ENCODE assay signal across 12 cellular contexts in the genomic region with DNA sequence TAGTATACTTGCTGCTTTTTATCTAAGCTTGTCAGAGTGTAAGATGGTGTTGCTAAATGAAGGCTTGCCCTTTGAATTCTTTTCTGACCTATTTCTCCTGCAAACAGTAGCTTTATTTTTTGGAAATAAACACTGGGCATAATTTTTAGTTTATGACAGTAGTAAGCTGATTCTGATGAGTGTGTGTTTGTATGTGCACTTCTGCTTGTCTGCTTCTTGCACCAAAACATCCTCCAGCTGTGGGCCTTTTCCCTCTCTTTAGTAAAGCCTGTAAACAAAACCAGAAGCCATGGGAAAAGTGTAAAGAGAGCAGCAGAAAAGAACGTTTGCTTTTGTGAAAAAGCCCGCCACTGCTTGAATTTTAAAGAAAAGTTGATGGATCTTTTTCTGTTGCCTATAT. TPM values are rescaled to one million over a fixed set of nuclear protein-coding genes. Genes with fewer than 3 reads are reported as not detected.
DNase-seq lines count a peak whose midpoint lies in the region; ATAC-seq lines count a peak whose summit lies in the region.
"Had no signal": no experiment of that assay in that cellular context is flagged by ENCODE, and none has a peak within 500 bp of the region (broad histone marks: within the 10 kb centered on the region; RNA-seq: fewer than 3 reads in every experiment).

No MANE protein-coding gene starts in this region.

- ATAC-seq in GM18511 (IDR thresholded peaks at IDR 0.05; ENCODE audit: unreplicated experiment): peak; percentile 4
- no peak for ATAC-seq in HG02623 (IDR thresholded peaks at IDR 0.05; ENCODE audit: unreplicated experiment)
- ATAC-seq in GM18867 (IDR thresholded peaks at IDR 0.05; ENCODE audit: unreplicated experiment): no peak
- no peak for ATAC-seq in effector memory CD8-positive, alpha-beta T cell (replicated peaks)
- ATAC-seq: CD8-positive, alpha-beta T cell had no signal

- H3K36me3 ChIP-seq in iPS-20b (ENCODE audit: insufficient read depth, low read depth, low read length): no peaks in the 10 kb centered on the region

- H3K9me3 ChIP-seq in iPS-20b (ENCODE audit: insufficient read depth, low read depth, low read length): no peaks in the 10 kb centered on the region

- H3K9me3 Mint-ChIP-seq in effector memory CD8-positive, alpha-beta T cell: no peaks in the 10 kb centered on the region
- H3K9me3 Mint-ChIP-seq: activated T-helper 2 cell treated with anti-CD3 and anti-CD28 coated beads, Interferon-gamma antibody, Interleukin-2, Interleukin-4, amounts not matched to agents 10 μg/mL and 5 μg/mL and 100 μg/mL, durations not matched to agents 14 hours and 24 hours and 36 hours; CD8-positive, alpha-beta T cell had no signal

- no peaks in the 10 kb centered on the region for H3K27me3 ChIP-seq in iPS-20b (ENCODE audit: insufficient read depth, low read length)

- H3K4me1 ChIP-seq in iPS-20b (ENCODE audit: insufficient read depth, low read length): peaks cover 36% of the 10 kb centered on the region

- DNase-seq in skeletal muscle cell (ENCODE audit: low read depth) (no peak), HT-29 (ENCODE audit: low spot score) (no peak)
- no peak for DNase-seq in effector memory CD8-positive, alpha-beta T cell
- DNase-seq: CD8-positive, alpha-beta T cell; NCI-H2171 had no signal

- H3K4me1 Mint-ChIP-seq in effector memory CD8-positive, alpha-beta T cell (ENCODE audit: low read depth in 2 of 2): no peaks in the 10 kb centered on the region

- H3K9ac ChIP-seq in iPS-20b (ENCODE audit: low read depth, low read length): peak overlapping the region; percentile 57; the same call in 1 of the 2 replicates

- H3K36me3 Mint-ChIP-seq in effector memory CD8-positive, alpha-beta T cell (ENCODE audit: insufficient read depth): no peaks in the 10 kb centered on the region
- H3K36me3 Mint-ChIP-seq: CD8-positive, alpha-beta T cell had no signal

- H3K4me3 ChIP-seq in iPS-20b (ENCODE audit: low read length) (no peak overlapping the region), skeletal muscle cell (ENCODE audit: low read depth, low read length) (peak overlapping the region; percentile 36)

- no peak overlapping the region for H3K27ac Mint-ChIP-seq in effector memory CD8-positive, alpha-beta T cell
- H3K27ac Mint-ChIP-seq: activated T-helper 2 cell treated with anti-CD3 and anti-CD28 coated beads, Interferon-gamma antibody, Interleukin-2, Interleukin-4, amounts not matched to agents 10 μg/mL and 5 μg/mL and 100 μg/mL, durations not matched to agents 14 hours and 24 hours and 36 hours; CD8-positive, alpha-beta T cell had no signal

- H3K27me3 Mint-ChIP-seq in effector memory CD8-positive, alpha-beta T cell: peaks cover 24 to 29% of the 10 kb centered on the region in 2 donors

- peak overlapping the region; percentile 95 for H3K27ac ChIP-seq in angular gyrus (ENCODE audit: low read depth, low read length)
- H3K27ac ChIP-seq in iPS-20b (ENCODE audit: low read length): peak overlapping the region; percentile 17

- no peak overlapping the region for H3K4me3 Mint-ChIP-seq in effector memory CD8-positive, alpha-beta T cell
- H3K4me3 Mint-ChIP-seq: CD8-positive, alpha-beta T cell; dendritic cell treated with granulocyte-macrophage colony-stimulating factor and Interleukin-4, amounts not matched to agents 40 ng/mL and 50 ng/mL, for 4 days had no signal

RNA-seq across cellular contexts. Expression of a gene that starts 12.6 kb away (rescaled TPM):
- total RNA-seq in HT-29 (2014; rRNA removed; shearing (Covaris generic)): not detected in 2 replicates
- total RNA-seq: CD8-positive, alpha-beta T cell had no signal
